Comparison of ENCODE assay signal across 16 cellular contexts in the genomic region with DNA sequence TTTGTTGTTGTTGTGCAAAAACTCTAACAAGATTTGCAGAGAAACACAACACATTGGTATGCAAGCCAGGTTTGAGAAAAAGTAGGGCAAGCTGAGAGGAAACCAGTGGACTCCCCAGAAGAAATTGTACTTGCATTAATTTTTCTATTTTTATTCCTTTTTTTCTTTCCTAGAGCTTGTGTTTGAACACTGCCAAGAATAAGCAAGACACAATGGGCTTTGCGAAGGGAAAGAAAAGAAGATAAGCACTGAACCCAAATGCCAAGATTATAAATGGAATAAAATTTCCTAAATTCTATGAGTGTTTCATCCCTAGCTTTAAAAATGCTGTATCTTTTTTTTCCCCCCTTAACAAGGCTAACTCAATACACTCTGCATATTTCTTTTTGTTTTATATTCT. TPM values are rescaled to one million over a fixed set of nuclear protein-coding genes. Genes with fewer than 3 reads are reported as not detected.
A peak's percentile ranks its signal among the peaks of the same experiment; 100 is the strongest.
DNase-seq lines count a peak whose midpoint lies in the region; ATAC-seq and TF ChIP-seq lines count a peak whose summit lies in the region.
"Had no signal": no experiment of that assay in that cellular context is flagged by ENCODE, and none has a peak within 500 bp of the region (broad histone marks: within the 10 kb centered on the region; RNA-seq: fewer than 3 reads in every experiment).

No MANE protein-coding gene starts in this region.

- TF ChIP-seq CTCF in endodermal cell (conservative IDR thresholded peaks at IDR 0.05) (no peak), type B pancreatic cell (conservative IDR thresholded peaks at IDR 0.05) (no peak), RWPE1 (conservative IDR thresholded peaks at IDR 0.05; ENCODE audit: low read depth) (no peak)

- H3K36me3 Mint-ChIP-seq in stimulated activated naive CD8-positive, alpha-beta T cell treated with anti-CD3 and anti-CD28 coated beads, Interleukin-15, Interleukin-2, amounts not matched to agents 100 ng/mL and 50 ng/mL, for 24 hours (ENCODE audit: low read depth), result peaks cover 20% of the 10 kb centered on the region
- H3K36me3 Mint-ChIP-seq in endodermal cell (ENCODE audit: low read depth) (no peaks in the 10 kb centered on the region), type B pancreatic cell (no peaks in the 10 kb centered on the region)
- H3K36me3 Mint-ChIP-seq: brain had no signal

- no peak overlapping the region for H3K9ac ChIP-seq in SK-N-MC (ENCODE audit: insufficient read length)
- no peak overlapping the region for H3K9ac ChIP-seq in endodermal cell (ENCODE audit: extremely low read depth, low read length, poor library complexity, severe bottlenecking)
- H3K9ac ChIP-seq: KMS-11 had no signal

- H3K27ac ChIP-seq in SK-N-MC, result peak overlapping the region; percentile 26; the same call in 1 of the 2 replicates
- no peak overlapping the region for H3K27ac ChIP-seq in endodermal cell (ENCODE audit: low read depth, low read length)
- no peak overlapping the region for H3K27ac ChIP-seq in RWPE1
- H3K27ac ChIP-seq: coronary artery, KMS-11 had no signal

- WGBS in endodermal cell (ENCODE audit: insufficient coverage in 1 of 2, insufficient read length in 1 of 2), 2 experiments, result 88% methylated on average over 1 of the region's 1 CpG; no CpG with 5 or more reads in 1 of the 2 experiments

- peak overlapping the region; percentile 58 for H3K4me3 Mint-ChIP-seq in stimulated activated naive CD8-positive, alpha-beta T cell treated with anti-CD3 and anti-CD28 coated beads, Interleukin-15, Interleukin-2, amounts not matched to agents 100 ng/mL and 50 ng/mL, for 24 hours
- H3K4me3 Mint-ChIP-seq in endodermal cell, result no peak overlapping the region
- peak overlapping the region; percentile 58 for H3K4me3 Mint-ChIP-seq in type B pancreatic cell
- H3K4me3 Mint-ChIP-seq: B cell, brain had no signal

- POLR2A ChIA-PET in RWPE1 (lab: Yijun Ruan, JAX; ENCODE audit: low non-redundant PET), result no interaction called here

- H3K36me3 ChIP-seq in SK-N-MC (ENCODE audit: insufficient read depth, low read length), result no peaks in the 10 kb centered on the region
- H3K36me3 ChIP-seq in endodermal cell (ENCODE audit: control insufficient read depth, insufficient read depth, low read length), result no peaks in the 10 kb centered on the region

- H3K9me3 Mint-ChIP-seq in stimulated activated naive CD8-positive, alpha-beta T cell treated with anti-CD3 and anti-CD28 coated beads, Interleukin-15, Interleukin-2, amounts not matched to agents 100 ng/mL and 50 ng/mL, for 24 hours, result peaks cover 4% of the 10 kb centered on the region
- no peaks in the 10 kb centered on the region for H3K9me3 Mint-ChIP-seq in endodermal cell
- H3K9me3 Mint-ChIP-seq in type B pancreatic cell, result no peaks in the 10 kb centered on the region

- CTCF ChIA-PET in RWPE1 (lab: Yijun Ruan, JAX), result no interaction called here

- no peaks in the 10 kb centered on the region for H3K27me3 Mint-ChIP-seq in stimulated activated naive CD8-positive, alpha-beta T cell treated with anti-CD3 and anti-CD28 coated beads, Interleukin-15, Interleukin-2, amounts not matched to agents 100 ng/mL and 50 ng/mL, for 24 hours
- no peaks in the 10 kb centered on the region for H3K27me3 Mint-ChIP-seq in endodermal cell (ENCODE audit: insufficient read depth)
- peaks cover 3% of the 10 kb centered on the region for H3K27me3 Mint-ChIP-seq in type B pancreatic cell
- H3K27me3 Mint-ChIP-seq: B cell, brain had no signal

- DNase-seq in stimulated activated naive CD8-positive, alpha-beta T cell treated with anti-CD3 and anti-CD28 coated beads, Interleukin-15, Interleukin-2, amounts not matched to agents 100 U/mL and 50 U/mL, for 24 hours, result no peak
- DNase-seq in SK-N-MC (ENCODE audit: low read depth, low spot score) (no peak), endodermal cell (no peak), type B pancreatic cell (ENCODE audit: extremely low spot score, unreplicated experiment) (no peak), NCI-H1417 (lab: John Stamatoyannopoulos, UW) (no peak), NCI-H128 (lab: John Stamatoyannopoulos, UW; ENCODE audit: unreplicated experiment) (no peak), RWPE1 (ENCODE audit: low spot score) (no peak)
- DNase-seq: activated gamma-delta T cell; NCI-H2081 treated with DMSO at 0.1 percent for 48 hours; stimulated activated CD4-positive, alpha-beta T cell treated with anti-CD3 and anti-CD28 coated beads, Interleukin-1b, Interleukin-23, amount 100 ng/mL, for 48 hours; SW 1271 had no signal

- H3K4me1 Mint-ChIP-seq in stimulated activated naive CD8-positive, alpha-beta T cell treated with anti-CD3 and anti-CD28 coated beads, Interleukin-15, Interleukin-2, amounts not matched to agents 100 ng/mL and 50 ng/mL, for 24 hours (ENCODE audit: low read depth), result peaks cover 89% of the 10 kb centered on the region
- peaks cover 17% of the 10 kb centered on the region for H3K4me1 Mint-ChIP-seq in endodermal cell
- peaks cover 15% of the 10 kb centered on the region for H3K4me1 Mint-ChIP-seq in type B pancreatic cell (ENCODE audit: unreplicated experiment)

- peak overlapping the region; percentile 50 for H3K4me3 ChIP-seq in SK-N-MC
- no peak overlapping the region for H3K4me3 ChIP-seq in endodermal cell (ENCODE audit: low read length)
- H3K4me3 ChIP-seq: coronary artery had no signal

- peak overlapping the region; percentile 100 for H3K27ac Mint-ChIP-seq in stimulated activated naive CD8-positive, alpha-beta T cell treated with anti-CD3 and anti-CD28 coated beads, Interleukin-15, Interleukin-2, amounts not matched to agents 100 ng/mL and 50 ng/mL, for 24 hours
- H3K27ac Mint-ChIP-seq in endodermal cell, result peak overlapping the region; percentile 4
- H3K27ac Mint-ChIP-seq in type B pancreatic cell, result peak overlapping the region; percentile 73
- H3K27ac Mint-ChIP-seq: B cell had no signal

- H3K27me3 ChIP-seq in endodermal cell (ENCODE audit: control insufficient read depth, insufficient read depth, low read length, poor library complexity, severe bottlenecking), result no peaks in the 10 kb centered on the region

- H3K9me3 ChIP-seq in SK-N-MC (ENCODE audit: low read depth, low read length) (no peaks in the 10 kb centered on the region), endodermal cell (ENCODE audit: control insufficient read depth, low read length) (no peaks in the 10 kb centered on the region)

- peaks cover 10% of the 10 kb centered on the region for H3K4me1 ChIP-seq in endodermal cell (ENCODE audit: control insufficient read depth, insufficient read depth, low read length)

- no peak for ATAC-seq in stimulated activated naive CD8-positive, alpha-beta T cell treated with anti-CD3 and anti-CD28 coated beads, Interleukin-15, Interleukin-2, amounts not matched to agents 100 U/mL and 50 U/mL, for 24 hours

RNA-seq across cellular contexts. Expression of a gene that starts 17.0 kb away (rescaled TPM):
- total RNA-seq in endodermal cell (under 1 TPM in 1 of 2 donors, not detected in 1; 0.31 TPM), type B pancreatic cell (ENCODE audit: low replicate concordance) (0.40 and 0.51 TPM in 2 replicates)
- not detected for polyA plus RNA-seq in endodermal cell (2013, experiment 1 of 2)
- not detected for polyA plus RNA-seq in endodermal cell (2013, experiment 2 of 2)

Comparison
In these comparisons a context has a peak if more than half of its experiments do, and no peak if none do; other contexts are left out.
1. H3K27ac Mint-ChIP-seq: peak in every context shown above with its lines; median percentile 100 in stimulated activated naive CD8-positive, alpha-beta T cell treated with anti-CD3 and anti-CD28 coated beads, Interleukin-15, Interleukin-2, amounts not matched to agents 100 ng/mL and 50 ng/mL, for 24 hours; 73 in type B pancreatic cell; 4 in endodermal cell.